ENCODE assay signal across 25 cellular contexts in genomic region chr6:136125585-136125984, GRCh38.
"Had no signal": no experiment of that assay in that cellular context is flagged by ENCODE, and none has a peak within 500 bp of the region (broad histone marks: within the 10 kb centered on the region; RNA-seq: fewer than 3 reads in every experiment).

No MANE protein-coding gene starts in this region.

- H3K27me3 ChIP-seq: stomach, suprapubic skin, testis, thyroid gland, tibial artery, tibial nerve, transverse colon, upper lobe of left lung, uterus, vagina had no signal

- H3K27ac ChIP-seq: stomach, suprapubic skin, testis, thoracic aorta, thyroid gland, tibial artery, tibial nerve, transverse colon, upper lobe of left lung, uterus, vagina had no signal

- DNase-seq: stimulated activated CD4-positive, alpha-beta T cell treated with anti-CD3 and anti-CD28 coated beads, Interleukin-2, amount 100 ng/mL, for 48 hours; stimulated activated CD4-positive, alpha-beta T cell treated with anti-CD3 and anti-CD28 coated beads, Interleukin-4, amount 100 ng/mL, for 1 hour; stimulated activated CD4-positive, alpha-beta T cell treated with anti-CD3 and anti-CD28 coated beads, Interleukin-4, amount 100 ng/mL, for 24 hours; stimulated activated CD4-positive, alpha-beta T cell treated with anti-CD3 and anti-CD28 coated beads, Interleukin-4, amount 100 ng/mL, for 4 hours; stimulated activated CD8-positive, alpha-beta memory T cell treated with anti-CD3 and anti-CD28 coated beads, Interleukin-4, amount 100 ng/mL, for 48 hours; stimulated activated naive B cell treated with anti-CD40 and anti-IgM and Interleukin-4, amounts not matched to agents 10 μg/mL and 1 μg/mL and 100 μg/mL, for 72 hours; stimulated activated naive CD4-positive, alpha-beta T cell; stimulated activated naive CD4-positive, alpha-beta T cell treated with Interleukin-2 at 50 U/mL for 16 hours; stimulated activated naive CD8-positive, alpha-beta T cell treated with anti-CD3 and anti-CD28 coated beads, Interleukin-15, amount 100 ng/mL, for 72 hours; stimulated activated naive CD8-positive, alpha-beta T cell treated with anti-CD3 and anti-CD28 coated beads, Interleukin-15, Interleukin-2, amounts not matched to agents 100 U/mL and 50 U/mL, for 24 hours; stomach; substantia nigra; testis; thyroid gland; tibial artery; transverse colon; trophoblast cell; uterus had no signal

- H3K4me3 ChIP-seq: stomach, suprapubic skin, testis, thoracic aorta, thyroid gland, tibial artery, tibial nerve, transverse colon, upper lobe of left lung, uterus, vagina had no signal

- H3K4me1 ChIP-seq: suprapubic skin, testis, transverse colon had no signal

- ATAC-seq: stimulated activated effector memory CD8-positive, alpha-beta T cell treated with anti-CD3 and anti-CD28 coated beads, Interleukin-12 subunit alpha, Interleukin-12 subunit beta, amount 100 ng/mL, for 72 hours; stimulated activated memory B cell treated with anti-CD40 and anti-IgM and Interleukin-4, amounts not matched to agents 10 μg/mL and 1 μg/mL and 100 μg/mL, for 72 hours; stimulated activated naive B cell treated with anti-CD40 and anti-IgM and Interleukin-4, amounts not matched to agents 10 μg/mL and 1 μg/mL and 100 μg/mL, for 72 hours; stimulated activated naive CD8-positive, alpha-beta T cell treated with anti-CD3 and anti-CD28 coated beads, Interleukin-15, amount 100 ng/mL, for 72 hours; stimulated activated naive CD8-positive, alpha-beta T cell treated with anti-CD3 and anti-CD28 coated beads, Interleukin-15, Interleukin-2, amounts not matched to agents 100 U/mL and 50 U/mL, for 24 hours had no signal

- H3K9me3 ChIP-seq: stomach, suprapubic skin, testis, thoracic aorta, thyroid gland, tibial artery, tibial nerve, transverse colon, upper lobe of left lung, uterus, vagina had no signal

- H3K36me3 ChIP-seq: stomach, suprapubic skin, thoracic aorta, thyroid gland, tibial artery, tibial nerve, transverse colon, upper lobe of left lung, uterus, vagina had no signal
